In genomic region chr19:14006766-14007562, GRCh38 we compare ENCODE assay signal across 1 cellular context.
TF ChIP-seq lines count a peak whose summit lies in the region.

No MANE protein-coding gene starts in this region.

TF ChIP-seq in HepG2, 621 proteins besides CTCF, POLR2A, EP300 and RAD21 (continued from another document and continues in another):
- TF ChIP-seq ZNF770 (CRISPR knock-in tag; IDR thresholded peaks at IDR 0.05), result no peak
- TF ChIP-seq TEAD2 (CRISPR knock-in tag; IDR thresholded peaks at IDR 0.05), result no peak
- no peak for TF ChIP-seq NFE2L1 (CRISPR knock-in tag; IDR thresholded peaks at IDR 0.05; ENCODE audit: borderline replicate concordance)
- no peak for TF ChIP-seq ZNF484 (CRISPR knock-in tag; IDR thresholded peaks at IDR 0.05; ENCODE audit: borderline replicate concordance, low read depth)
- TF ChIP-seq AKNA (CRISPR knock-in tag; IDR thresholded peaks at IDR 0.05; ENCODE audit: borderline replicate concordance), result no peak
- 0 out of 2 replicates have a peak, but pooled peaks have one; percentile 19 for TF ChIP-seq ZNF383 (CRISPR knock-in tag; IDR thresholded peaks at IDR 0.05; ENCODE audit: borderline replicate concordance)
- TF ChIP-seq KLF6 (CRISPR knock-in tag; IDR thresholded peaks at IDR 0.05), result no peak
- peak; percentile 74; the same call in 1 of the 2 replicates for TF ChIP-seq THRA (CRISPR knock-in tag; IDR thresholded peaks at IDR 0.05; ENCODE audit: borderline replicate concordance)
- TF ChIP-seq PHF5A (CRISPR knock-in tag; IDR thresholded peaks at IDR 0.05; ENCODE audit: low read depth, unreplicated experiment), result peak; percentile 68
- peak; percentile 22; the same call in 1 of the 2 replicates for TF ChIP-seq ZNF891 (CRISPR knock-in tag; IDR thresholded peaks at IDR 0.05)
- TF ChIP-seq ZNF558 (CRISPR knock-in tag; IDR thresholded peaks at IDR 0.05; ENCODE audit: borderline replicate concordance), result 0 out of 2 replicates have a peak, but pooled peaks have one; percentile 53
- TF ChIP-seq PPARG (CRISPR knock-in tag; conservative IDR thresholded peaks at IDR 0.05), result no peak
- TF ChIP-seq XRCC5 (optimal IDR thresholded peaks at IDR 0.05; ENCODE audit: low read length), result no peak
- TF ChIP-seq FOSL1 (CRISPR knock-in tag; IDR thresholded peaks at IDR 0.05; ENCODE audit: borderline replicate concordance), result no peak
- no peak for TF ChIP-seq PCBP1 (IDR thresholded peaks at IDR 0.05; ENCODE audit: borderline replicate concordance, low read depth, low read length)
- peak; percentile 42; the same call in 1 of the 2 replicates for TF ChIP-seq SIN3B (IDR thresholded peaks at IDR 0.05; ENCODE audit: low read length)
- no peak for TF ChIP-seq SRSF4 (IDR thresholded peaks at IDR 0.05; ENCODE audit: low read depth, low read length, poor library complexity, severe bottlenecking)
- TF ChIP-seq ZFP90 (CRISPR knock-in tag; IDR thresholded peaks at IDR 0.05; ENCODE audit: borderline replicate concordance), result peak; percentile 43; the same call in 1 of the 2 replicates
- peak; percentile 98 for TF ChIP-seq ZMYM2 (CRISPR knock-in tag; IDR thresholded peaks at IDR 0.05)
- TF ChIP-seq KLF9 (CRISPR knock-in tag; IDR thresholded peaks at IDR 0.05; ENCODE audit: low read depth), result no peak
- TF ChIP-seq PCBP2 (optimal IDR thresholded peaks at IDR 0.05; ENCODE audit: low read depth, low read length, poor library complexity, severe bottlenecking), result no peak
- TF ChIP-seq NFKB2 (CRISPR knock-in tag; IDR thresholded peaks at IDR 0.05; ENCODE audit: borderline replicate concordance), result no peak
- TF ChIP-seq ZSCAN5A (CRISPR knock-in tag; IDR thresholded peaks at IDR 0.05; ENCODE audit: borderline replicate concordance), result peak; percentile 68; the same call in 1 of the 2 replicates
- peak; percentile 93 for TF ChIP-seq UBTF (CRISPR knock-in tag; IDR thresholded peaks at IDR 0.05)
- 0 out of 2 replicates have a peak, but pooled peaks have one; percentile 40 for TF ChIP-seq ZBTB2 (CRISPR knock-in tag; IDR thresholded peaks at IDR 0.05; ENCODE audit: low read depth)
- TF ChIP-seq ZNF414 (CRISPR knock-in tag; IDR thresholded peaks at IDR 0.05), result no peak
- TF ChIP-seq ZNF343 (CRISPR knock-in tag; IDR thresholded peaks at IDR 0.05), result no peak
- no peak for TF ChIP-seq ZNF549 (CRISPR knock-in tag; IDR thresholded peaks at IDR 0.05)
- 0 out of 2 replicates have a peak, but pooled peaks have one; percentile 73 for TF ChIP-seq ZFP41 (CRISPR knock-in tag; IDR thresholded peaks at IDR 0.05; ENCODE audit: borderline replicate concordance)
- TF ChIP-seq THAP11 (CRISPR knock-in tag; IDR thresholded peaks at IDR 0.05), result peak; percentile 94
- TF ChIP-seq ZNF576 (CRISPR knock-in tag; IDR thresholded peaks at IDR 0.05), result peak; percentile 67
- no peak for TF ChIP-seq ARID3A (IDR thresholded peaks at IDR 0.05; ENCODE audit: low read depth, low read length)
- TF ChIP-seq ZNF451 (CRISPR knock-in tag; IDR thresholded peaks at IDR 0.05), result no peak
- TF ChIP-seq TFDP1 (CRISPR knock-in tag; IDR thresholded peaks at IDR 0.05; ENCODE audit: borderline replicate concordance), result no peak
- peak; percentile 56; the same call in 1 of the 2 replicates for TF ChIP-seq KDM5A (IDR thresholded peaks at IDR 0.05; ENCODE audit: borderline replicate concordance, low read length)
